In the genomic region with DNA sequence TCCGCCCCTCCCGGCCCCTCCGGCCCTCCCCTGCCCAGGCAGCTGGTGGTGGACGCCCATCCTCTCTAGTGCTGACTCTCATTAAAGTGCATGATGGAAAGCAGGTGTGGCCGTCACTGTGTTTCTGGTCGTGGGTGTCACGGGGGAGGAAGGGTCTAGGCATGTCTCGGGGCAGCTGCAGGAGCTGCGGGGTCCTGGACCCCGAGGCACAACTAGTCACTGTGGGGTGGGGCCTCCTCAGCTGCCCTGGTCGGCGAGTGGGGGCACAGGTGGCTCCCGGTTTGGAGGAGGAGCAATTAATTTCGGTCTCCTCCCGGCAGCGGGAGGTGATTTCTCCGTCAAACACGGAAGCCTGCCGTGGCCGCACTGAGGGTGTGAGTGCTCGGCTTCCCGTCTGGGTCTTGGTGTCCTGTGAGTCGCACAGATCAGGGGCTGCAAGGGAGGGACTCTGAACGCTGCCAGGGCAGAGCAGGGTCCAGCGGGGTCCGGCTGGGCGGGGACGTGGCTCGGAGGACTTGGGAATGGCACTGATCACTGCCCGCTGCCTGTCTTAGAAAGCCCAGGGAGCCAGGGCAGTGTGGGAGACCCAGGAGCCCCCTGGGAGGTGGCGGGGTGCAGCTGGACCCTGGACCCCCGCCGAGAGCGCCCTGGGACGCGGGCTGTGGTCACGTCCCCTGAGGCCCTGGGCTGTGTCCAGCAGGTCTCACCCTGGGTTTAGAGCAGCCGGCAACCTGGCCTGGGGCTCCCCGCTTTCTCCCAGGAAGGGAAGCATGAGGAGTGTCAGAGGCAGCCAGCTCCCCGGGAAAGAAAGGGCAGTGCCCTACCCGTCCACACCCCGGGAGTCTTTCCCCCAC, we compare ENCODE assay signal across 1 cellular context.
TF ChIP-seq lines count a peak whose summit lies in the region.

No MANE protein-coding gene starts in this region.

TF ChIP-seq in A549, 52 proteins besides CTCF, POLR2A, EP300 and RAD21 (continued from another document):
- TF ChIP-seq BCL3 (IDR thresholded peaks at IDR 0.05), result no peak
- no peak for TF ChIP-seq NPAS2 (CRISPR knock-in tag; IDR thresholded peaks at IDR 0.05; ENCODE audit: borderline replicate concordance)
- no peak for TF ChIP-seq RNF2 (IDR thresholded peaks at IDR 0.05; ENCODE audit: borderline replicate concordance, low read depth)
- no peak for TF ChIP-seq CBX2 (IDR thresholded peaks at IDR 0.05; ENCODE audit: borderline replicate concordance, low read depth)
- TF ChIP-seq ZNF302 (CRISPR knock-in tag; IDR thresholded peaks at IDR 0.05), result no peak
- no peak for TF ChIP-seq ZC3H11A (IDR thresholded peaks at IDR 0.05)
